ENCODE assay signal across 1 cellular context in genomic region chr7:130732980-130733865, GRCh38.
TF ChIP-seq lines count a peak whose summit lies in the region.

No MANE protein-coding gene starts in this region.

TF ChIP-seq in K562, 482 proteins besides CTCF, POLR2A, EP300 and RAD21 (continued from another document):
- TF ChIP-seq TFAP4 (CRISPR knock-in tag; IDR thresholded peaks at IDR 0.05; ENCODE audit: borderline replicate concordance): peak; percentile 35; the same call in 1 of the 2 replicates
- TF ChIP-seq ZC3H4 (CRISPR knock-in tag; IDR thresholded peaks at IDR 0.05; ENCODE audit: borderline replicate concordance): no peak
- TF ChIP-seq POLR2AphosphoS2 (IDR thresholded peaks at IDR 0.05; ENCODE audit: low read length): no peak
- TF ChIP-seq E2F6 (IDR thresholded peaks at IDR 0.05; ENCODE audit: borderline replicate concordance in 1 of 2, extremely low read depth in 1 of 2, insufficient read depth in 1 of 2, insufficient read length in 1 of 2, low read depth in 1 of 2, low read length in 1 of 2, poor library complexity in 1 of 2, severe bottlenecking in 1 of 2): peak in 1 of 2 experiments; percentile 31
- TF ChIP-seq MAX (CRISPR knock-in tag; IDR thresholded peaks at IDR 0.05): 0 out of 2 replicates have a peak, but pooled peaks have one; percentile 15
- TF ChIP-seq ZBTB7A (IDR thresholded peaks at IDR 0.05; ENCODE audit: borderline replicate concordance, control insufficient read depth, low read depth, low read length): peak; percentile 61; the same call in 1 of the 2 replicates
- TF ChIP-seq PCBP1 (IDR thresholded peaks at IDR 0.05; ENCODE audit: low read depth, low read length, poor library complexity, severe bottlenecking): peak; percentile 45
- no peak for TF ChIP-seq CBFB (CRISPR knock-in tag; IDR thresholded peaks at IDR 0.05)
- TF ChIP-seq ZFX (CRISPR knock-in tag; IDR thresholded peaks at IDR 0.05): peak; percentile 22; the same call in 1 of the 2 replicates
- peak; percentile 25 for TF ChIP-seq HMGN3 (IDR thresholded peaks at IDR 0.05; ENCODE audit: borderline replicate concordance, extremely low read depth, insufficient read length, low read depth, low read length)
- peak; percentile 52 for TF ChIP-seq RBBP5 (IDR thresholded peaks at IDR 0.05; ENCODE audit: borderline replicate concordance, insufficient read depth, low read length, poor library complexity, severe bottlenecking)
- peak; percentile 19 for TF ChIP-seq KDM5B (IDR thresholded peaks at IDR 0.05; ENCODE audit: insufficient replicate concordance, low read depth, low read length)
